ENCODE assay signal across 26 cellular contexts in the genomic region with DNA sequence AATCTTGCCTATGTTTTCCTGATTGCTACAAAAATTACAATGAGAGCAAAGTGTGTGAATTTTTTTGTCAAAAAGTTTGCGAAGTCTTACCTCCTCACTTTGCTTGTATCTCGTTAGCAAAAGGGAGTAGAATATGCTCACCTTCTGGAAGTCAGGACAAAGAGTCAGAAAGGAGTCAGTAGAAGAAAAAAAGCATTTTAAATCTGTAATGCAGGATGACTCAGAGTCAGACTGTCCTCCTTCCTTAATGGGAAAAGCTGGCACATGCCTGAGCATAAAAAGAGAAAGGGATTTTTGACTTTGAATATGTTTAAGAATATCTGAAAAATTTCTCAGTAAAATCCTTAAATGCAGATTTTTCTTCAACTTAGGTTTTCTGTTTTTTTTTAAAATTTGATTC. TPM values are rescaled to one million over a fixed set of nuclear protein-coding genes. Genes with fewer than 3 reads are reported as not detected.
DNase-seq lines count a peak whose midpoint lies in the region; ATAC-seq and TF ChIP-seq lines count a peak whose summit lies in the region.
"Had no signal": no experiment of that assay in that cellular context is flagged by ENCODE, and none has a peak within 500 bp of the region (broad histone marks: within the 10 kb centered on the region; RNA-seq: fewer than 3 reads in every experiment).

No MANE protein-coding gene starts in this region.

- no peak for ATAC-seq in activated CD8-positive, alpha-beta memory T cell treated with anti-CD3 and anti-CD28 coated beads, Interleukin-2, amount 10 ng/mL, durations not matched to agents 7 days and 5 days
- ATAC-seq: heart left ventricle, left lung, upper lobe of right lung had no signal

- TF ChIP-seq CTCF in chondrocyte (IDR thresholded peaks at IDR 0.05) = no peak

- H3K27me3 Mint-ChIP-seq in chondrocyte (ENCODE audit: low read depth) = peaks cover 6% of the 10 kb centered on the region
- no peaks in the 10 kb centered on the region for H3K27me3 Mint-ChIP-seq in activated CD8-positive, alpha-beta memory T cell treated with anti-CD3 and anti-CD28 coated beads, Interleukin-2, amount 10 ng/mL, durations not matched to agents 7 days and 5 days
- no peaks in the 10 kb centered on the region for H3K27me3 Mint-ChIP-seq in T-helper 2 cell treated with Interferon-gamma antibody and Interleukin-4, amounts not matched to agents 5 μg/mL and 100 μg/mL, for 36 hours (ENCODE audit: low read depth)
- H3K27me3 Mint-ChIP-seq in immature natural killer cell (ENCODE audit: low read depth in 3 of 3) = peaks cover 0 to 2% (median 2%) of the 10 kb centered on the region in 3 donors

- H3K4me1 Mint-ChIP-seq in chondrocyte (ENCODE audit: low read depth) (peaks cover 5% of the 10 kb centered on the region), immature natural killer cell (no peaks in the 10 kb centered on the region)
- no peaks in the 10 kb centered on the region for H3K4me1 Mint-ChIP-seq in activated CD8-positive, alpha-beta memory T cell treated with anti-CD3 and anti-CD28 coated beads, Interleukin-2, amount 10 ng/mL, durations not matched to agents 7 days and 5 days
- no peaks in the 10 kb centered on the region for H3K4me1 Mint-ChIP-seq in T-helper 2 cell treated with Interferon-gamma antibody and Interleukin-4, amounts not matched to agents 5 μg/mL and 100 μg/mL, for 36 hours (ENCODE audit: low read depth)
- H3K4me1 Mint-ChIP-seq: naive B cell had no signal

- H3K27ac Mint-ChIP-seq in chondrocyte (ENCODE audit: unreplicated experiment) (peak overlapping the region; percentile 57), immature natural killer cell (no peak overlapping the region)
- H3K27ac Mint-ChIP-seq in activated CD8-positive, alpha-beta memory T cell treated with anti-CD3 and anti-CD28 coated beads, Interleukin-2, amount 10 ng/mL, durations not matched to agents 7 days and 5 days = no peak overlapping the region
- H3K27ac Mint-ChIP-seq in T-helper 2 cell treated with Interferon-gamma antibody and Interleukin-4, amounts not matched to agents 5 μg/mL and 100 μg/mL, for 36 hours = no peak overlapping the region
- H3K27ac Mint-ChIP-seq: naive B cell had no signal

- peaks cover 2% of the 10 kb centered on the region for H3K36me3 Mint-ChIP-seq in chondrocyte (ENCODE audit: low read depth)
- no peaks in the 10 kb centered on the region for H3K36me3 Mint-ChIP-seq in activated CD8-positive, alpha-beta memory T cell treated with anti-CD3 and anti-CD28 coated beads, Interleukin-2, amount 10 ng/mL, durations not matched to agents 7 days and 5 days
- no peaks in the 10 kb centered on the region for H3K36me3 Mint-ChIP-seq in T-helper 2 cell treated with Interferon-gamma antibody and Interleukin-4, amounts not matched to agents 5 μg/mL and 100 μg/mL, for 36 hours (ENCODE audit: low read depth)
- H3K36me3 Mint-ChIP-seq in immature natural killer cell = peaks cover 0 to 5% (median 0%) of the 10 kb centered on the region in 3 donors

- H3K4me3 Mint-ChIP-seq in chondrocyte (ENCODE audit: unreplicated experiment) (no peak overlapping the region), immature natural killer cell (no peak overlapping the region)
- no peak overlapping the region for H3K4me3 Mint-ChIP-seq in activated CD8-positive, alpha-beta memory T cell treated with anti-CD3 and anti-CD28 coated beads, Interleukin-2, amount 10 ng/mL, durations not matched to agents 7 days and 5 days
- no peak overlapping the region for H3K4me3 Mint-ChIP-seq in T-helper 2 cell treated with Interferon-gamma antibody and Interleukin-4, amounts not matched to agents 5 μg/mL and 100 μg/mL, for 36 hours
- H3K4me3 Mint-ChIP-seq: naive B cell had no signal

- H3K9me3 Mint-ChIP-seq in chondrocyte (ENCODE audit: low read depth) (peaks cover 9% of the 10 kb centered on the region), immature natural killer cell (peaks cover 3 to 14% (median 14%) of the 10 kb centered on the region in 6 donors)
- peaks cover 10% of the 10 kb centered on the region for H3K9me3 Mint-ChIP-seq in activated CD8-positive, alpha-beta memory T cell treated with anti-CD3 and anti-CD28 coated beads, Interleukin-2, amount 10 ng/mL, durations not matched to agents 7 days and 5 days (ENCODE audit: low read depth)
- peaks cover 32% of the 10 kb centered on the region for H3K9me3 Mint-ChIP-seq in T-helper 2 cell treated with Interferon-gamma antibody and Interleukin-4, amounts not matched to agents 5 μg/mL and 100 μg/mL, for 36 hours

- DNase-seq in Daoy (ENCODE audit: low read depth) (peak; percentile 17), NCI-H226 (peak; percentile 43), chondrocyte (ENCODE audit: low spot score) (no peak), myocyte (ENCODE audit: low read depth) (peak; percentile 15), immature natural killer cell (no peak)
- DNase-seq in activated CD8-positive, alpha-beta memory T cell treated with anti-CD3 and anti-CD28 coated beads, Interleukin-2, amount 10 ng/mL, durations not matched to agents 7 days and 5 days = no peak
- no peak for DNase-seq in T-helper 2 cell treated with Interferon-gamma antibody and Interleukin-4, amounts not matched to agents 5 μg/mL and 100 μg/mL, for 36 hours (ENCODE audit: low spot score)
- DNase-seq: activated CD4-positive, alpha-beta T cell treated with anti-CD3 and anti-CD28 coated beads, Interleukin-2, amount 50 U/mL, for 1 hour; activated CD8-positive, alpha-beta memory T cell treated with anti-CD3 and anti-CD28 coated beads, Interleukin-2, amount 50 U/mL, for 4 hours; activated naive CD4-positive, alpha-beta T cell treated with anti-CD3 and anti-CD28 coated beads, Interleukin-2, amount 50 U/mL, for 16 hours; C1 segment of cervical spinal cord; central memory CD4-positive, alpha-beta T cell; heart left ventricle; Karpas-422; left lung; naive B cell; NCI-H1048; NCI-H187; NCI-H748 treated with DMSO at 0.1 percent for 48 hours; stimulated activated CD4-positive, alpha-beta T cell treated with anti-CD3 and anti-CD28 coated beads, Interleukin-2, amount 100 ng/mL, for 24 hours; T-helper 9 cell; upper lobe of right lung had no signal

- CTCF ChIA-PET in activated CD8-positive, alpha-beta memory T cell treated with anti-CD3 and anti-CD28 coated beads, Interleukin-2, amount 10 ng/mL, durations not matched to agents 7 days and 5 days (lab: Charles Lee) = no interaction called here

RNA-seq across cellular contexts. Expression of gene VN1R5, which starts 14.2 kb away (rescaled TPM):
- total RNA-seq in Daoy (2014; rRNA removed; shearing (Covaris generic)) = not detected in 2 replicates
- not detected in 3 replicates for total RNA-seq in chondrocyte
- total RNA-seq in myocyte = not detected in 2 replicates
- polyA plus RNA-seq in myocyte (2012) = not detected
- not detected for total RNA-seq in activated CD8-positive, alpha-beta memory T cell treated with anti-CD3 and anti-CD28 coated beads, Interleukin-2, amount 10 ng/mL, durations not matched to agents 7 days and 5 days
- not detected for polyA plus RNA-seq in immature natural killer cell
- total RNA-seq: endothelial cell of umbilical vein, heart left ventricle, left lung, mesenteric fat pad, smooth muscle cell, subcutaneous adipose tissue, upper lobe of right lung had no signal
- polyA plus RNA-seq: endothelial cell of umbilical vein, heart left ventricle, smooth muscle cell had no signal

Comparison
In these comparisons a context has a peak if more than half of its experiments do, and no peak if none do; other contexts are left out.
1. DNase-seq: peak in Daoy (single experiment), NCI-H226 (single experiment) and myocyte (single experiment); none in chondrocyte (single experiment), activated CD8-positive, alpha-beta memory T cell treated with anti-CD3 and anti-CD28 coated beads, Interleukin-2, amount 10 ng/mL, durations not matched to agents 7 days and 5 days (single experiment), T-helper 2 cell treated with Interferon-gamma antibody and Interleukin-4, amounts not matched to agents 5 μg/mL and 100 μg/mL, for 36 hours (single experiment) and immature natural killer cell (0 of 3).